Comparison of ENCODE assay signal across 8 cellular contexts in genomic region chr15:90664650-90665287, GRCh38. TPM values are rescaled to one million over a fixed set of nuclear protein-coding genes. Genes with fewer than 3 reads are reported as not detected.
A peak's percentile ranks its signal among the peaks of the same experiment; 100 is the strongest.
DNase-seq lines count a peak whose midpoint lies in the region; ATAC-seq, FAIRE-seq and TF ChIP-seq lines count a peak whose summit lies in the region.

No MANE protein-coding gene starts in this region.

- H3K79me2 ChIP-seq in SU-DHL-6 (ENCODE audit: insufficient read depth, low read length), result no peaks in the 10 kb centered on the region

- peaks cover 5% of the 10 kb centered on the region; the same call in 1 of the 2 replicates for H3K27me3 ChIP-seq in SU-DHL-6 (ENCODE audit: low read length)
- no peaks in the 10 kb centered on the region for H3K27me3 ChIP-seq in pancreas

- no peaks in the 10 kb centered on the region for H3K9me3 Mint-ChIP-seq in HFFc6

- H3K36me3 Mint-ChIP-seq in HFFc6 (ENCODE audit: low read depth), result peaks cover 9% of the 10 kb centered on the region

- peaks cover 54% of the 10 kb centered on the region for H3K4me1 Mint-ChIP-seq in HFFc6 (ENCODE audit: low read depth)

- intact Hi-C loops in pancreas (cut with DNase I), result no loop called here

- peak overlapping the region; percentile 35 for H3K9ac ChIP-seq in SU-DHL-6 (ENCODE audit: low read length)

- WGBS in pancreas, 2 donors, result 33 to 36% methylated on average over 28 of the region's 28 CpGs

- peaks cover 0 to 3% (median 0%) of the 10 kb centered on the region in 3 donors for H3K4me1 ChIP-seq in pancreas

- H3K4me3 ChIP-seq in SU-DHL-6 (ENCODE audit: insufficient read depth, low read length, poor library complexity, severe bottlenecking) (peak overlapping the region; percentile 51), fibroblast of mammary gland (ENCODE audit: control insufficient read depth, low read depth, low read length) (peak overlapping the region; percentile 58), pancreas (peak overlapping the region; percentile 62 to 92 (median 75))

- FAIRE-seq in pancreas (lab: Jason Lieb, UNC), result no peak

- peak overlapping the region; percentile 84 for H3K4me2 ChIP-seq in SU-DHL-6 (ENCODE audit: low read depth, low read length, poor library complexity, severe bottlenecking)

- peaks cover 8% of the 10 kb centered on the region for H3K27me3 Mint-ChIP-seq in HFFc6 (ENCODE audit: insufficient read depth)

- ATAC-seq in pancreas (peak; percentile 59 to 69 (median 64)), GM21576 (IDR thresholded peaks at IDR 0.05; ENCODE audit: unreplicated experiment) (no peak)

- H3K9me3 ChIP-seq in SU-DHL-6 (ENCODE audit: insufficient read depth, low read length), result peaks cover 8% of the 10 kb centered on the region; the same call in 1 of the 2 replicates
- H3K9me3 ChIP-seq in pancreas, result no peaks in the 10 kb centered on the region

- no peaks in the 10 kb centered on the region for H4K20me1 ChIP-seq in SU-DHL-6 (ENCODE audit: low read depth, low read length)

- peak overlapping the region; percentile 87 for H3K4me3 Mint-ChIP-seq in HFFc6

- H2AFZ ChIP-seq in SU-DHL-6 (ENCODE audit: low read depth, low read length, severe bottlenecking), result no peak overlapping the region

- H3F3A ChIP-seq in SU-DHL-6 (ENCODE audit: insufficient read depth), result peaks cover 6% of the 10 kb centered on the region; the same call in 1 of the 2 replicates

- H3K9me2 ChIP-seq in SU-DHL-6 (replicated peaks; ENCODE audit: insufficient read depth, low read length), result no peaks in the 10 kb centered on the region

- peak overlapping the region; percentile 78 for H3K27ac Mint-ChIP-seq in HFFc6

- TF ChIP-seq CTCF in HFFc6 (IDR thresholded peaks at IDR 0.05) (no peak), SU-DHL-6 (IDR thresholded peaks at IDR 0.05; ENCODE audit: insufficient read depth, low read length, poor library complexity, severe bottlenecking) (no peak), fibroblast of mammary gland (conservative IDR thresholded peaks at IDR 0.05; ENCODE audit: control insufficient read depth, insufficient read depth, low read depth, low read length) (no peak), pancreas (IDR thresholded peaks at IDR 0.05) (no peak)

- H3K27ac ChIP-seq in SU-DHL-6 (ENCODE audit: low read depth, low read length) (no peak overlapping the region), pancreas (peak overlapping the region; percentile 72 to 91 (median 84))

- H3K36me3 ChIP-seq in SU-DHL-6 (ENCODE audit: low read length), result no peaks in the 10 kb centered on the region
- no peaks in the 10 kb centered on the region for H3K36me3 ChIP-seq in pancreas

- DNase-seq in EL, result peak; percentile 40
- DNase-seq in HFFc6, result no peak
- DNase-seq in fibroblast of mammary gland (ENCODE audit: low read depth), result peak; percentile 51
- DNase-seq in pancreas, result peak in 4 of 6 donors; percentile 33 to 77 (median 63)
- DNase-seq in activated CD4-positive, CD25-positive, alpha-beta regulatory T cell treated with anti-CD3 and anti-CD28 coated beads, Interleukin-2, amount 50 U/mL, for 72 hours, result no peak
- no peak for DNase-seq in Kasumi-1 (lab: John Stamatoyannopoulos, UW)

RNA-seq across cellular contexts. Expression of gene BLM, which starts 52.4 kb away (rescaled TPM):
- total RNA-seq in HFFc6 (2021; fragmentation: NEBNext Ultra II Directional; extraction: Animal tissue kit (Norgen Biotek cat#: 25700)), result 1 to 10 TPM; 2.8 to 7.7 (median 6.1) TPM
- 1 to 10 TPM in 1 of 6 donors, under 1 TPM in 4, not detected in 1; 0.12 to 1.1 (median 0.88) TPM for total RNA-seq in pancreas
- polyA plus RNA-seq in pancreas, result under 1 TPM; 0.54 to 0.65 TPM

Comparison
In these comparisons a context has a peak if more than half of its experiments do, and no peak if none do; other contexts are left out.
1. DNase-seq: peak in EL (single experiment), fibroblast of mammary gland (single experiment) and pancreas (4 of 6); none in HFFc6 (single experiment), activated CD4-positive, CD25-positive, alpha-beta regulatory T cell treated with anti-CD3 and anti-CD28 coated beads, Interleukin-2, amount 50 U/mL, for 72 hours (single experiment) and Kasumi-1 (0 of 2).
2. Peak in every context shown above with its lines, with median percentiles within 50 percentile points of each other: H3K4me3 ChIP-seq.